Comparison of ENCODE assay signal across 14 cellular contexts in the genomic region with DNA sequence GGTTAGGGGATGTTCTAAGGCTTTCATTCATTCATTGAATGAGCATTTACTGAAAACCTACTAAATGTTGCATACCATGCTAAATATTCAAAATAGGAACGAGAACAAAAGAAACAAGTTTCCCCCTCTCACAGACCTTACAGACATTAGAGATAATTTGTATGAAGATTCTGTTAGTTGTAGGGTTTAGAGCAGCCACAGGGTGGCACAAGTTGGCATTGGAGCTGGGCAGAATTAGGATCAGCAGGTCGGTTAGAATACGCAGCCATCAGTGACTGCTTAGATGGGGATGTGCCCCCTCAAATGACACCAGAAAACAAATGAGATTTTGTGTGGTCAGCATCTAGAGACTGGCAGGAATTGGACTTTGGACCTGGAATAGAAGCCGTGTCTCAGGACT.
DNase-seq lines count a peak whose midpoint lies in the region; ATAC-seq, FAIRE-seq and TF ChIP-seq lines count a peak whose summit lies in the region.
"Had no signal": no experiment of that assay in that cellular context is flagged by ENCODE, and none has a peak within 500 bp of the region (broad histone marks: within the 10 kb centered on the region; RNA-seq: fewer than 3 reads in every experiment).

No MANE protein-coding gene starts in this region.

- no peak overlapping the region for H3K4me2 ChIP-seq in DND-41 (ENCODE audit: insufficient read depth, low read length)
- no peak overlapping the region for H3K4me2 ChIP-seq in H9 (ENCODE audit: insufficient read depth, insufficient read length, low read length)

- H3K27me3 ChIP-seq in DND-41 (ENCODE audit: insufficient read depth, low read length, poor library complexity) = no peaks in the 10 kb centered on the region
- no peaks in the 10 kb centered on the region for H3K27me3 ChIP-seq in H9 (ENCODE audit: insufficient read depth, low read length)
- no peaks in the 10 kb centered on the region for H3K27me3 ChIP-seq in RWPE2 (ENCODE audit: insufficient read depth, poor library complexity, severe bottlenecking)
- peaks cover 33% of the 10 kb centered on the region for H3K27me3 ChIP-seq in foreskin keratinocyte
- H3K27me3 ChIP-seq in CD4-positive, alpha-beta T cell (ENCODE audit: control insufficient read depth, insufficient read depth, low read length) = no peaks in the 10 kb centered on the region
- H3K27me3 ChIP-seq: spleen had no signal

- no peak overlapping the region for H3K56ac ChIP-seq in H9 (ENCODE audit: insufficient read length, low read depth, low read length)

- H3K4ac ChIP-seq in H9 (ENCODE audit: low read depth, low read length) = no peak overlapping the region

- H3K27ac Mint-ChIP-seq in H9 = no peak overlapping the region
- no peak overlapping the region for H3K27ac Mint-ChIP-seq in CD4-positive, alpha-beta T cell
- H3K27ac Mint-ChIP-seq: nephron had no signal

- no peaks in the 10 kb centered on the region for H3K36me3 ChIP-seq in DND-41 (ENCODE audit: insufficient read depth, low read length)
- no peaks in the 10 kb centered on the region for H3K36me3 ChIP-seq in RWPE2 (ENCODE audit: low read depth)
- H3K36me3 ChIP-seq: spleen had no signal

- peaks cover 0 to 3% of the 10 kb centered on the region in 2 experiments; a peak in 2 of 5 replicates for H3K9me3 Mint-ChIP-seq in H9
- no peaks in the 10 kb centered on the region for H3K9me3 Mint-ChIP-seq in CD4-positive, alpha-beta T cell
- H3K9me3 Mint-ChIP-seq: nephron had no signal

- H3K4me1 Mint-ChIP-seq in H9 = no peaks in the 10 kb centered on the region
- H3K4me1 Mint-ChIP-seq in CD4-positive, alpha-beta T cell (ENCODE audit: low read depth) = no peaks in the 10 kb centered on the region

- no peak overlapping the region for H2BK20ac ChIP-seq in H9 (ENCODE audit: low read depth, low read length, poor library complexity, severe bottlenecking)

- no peak overlapping the region for H4K91ac ChIP-seq in H9 (ENCODE audit: insufficient read length, low read depth, low read length)

- no peaks in the 10 kb centered on the region for H3K9me3 ChIP-seq in DND-41 (ENCODE audit: insufficient read depth, low read length, severe bottlenecking)
- H3K9me3 ChIP-seq in H9 (ENCODE audit: control insufficient read depth, low read depth, low read length) = no peaks in the 10 kb centered on the region
- no peaks in the 10 kb centered on the region for H3K9me3 ChIP-seq in RWPE2 (ENCODE audit: severe bottlenecking)
- H3K9me3 ChIP-seq in CD4-positive, alpha-beta T cell (ENCODE audit: control insufficient read depth, low read length) = no peaks in the 10 kb centered on the region
- H3K9me3 ChIP-seq: spleen had no signal

- POLR2A ChIA-PET in CD4-positive, alpha-beta T cell (lab: Charles Lee) = no interaction called here

- DNase-seq in DND-41 = no peak
- no peak for DNase-seq in H9
- DNase-seq in RWPE2 (ENCODE audit: low spot score) = no peak
- DNase-seq in foreskin keratinocyte = no peak
- DNase-seq in CD4-positive, alpha-beta T cell = no peak
- no peak for DNase-seq in GM19239 (ENCODE audit: insufficient read length, low spot score)
- DNase-seq: activated CD4-positive, alpha-beta T cell treated with anti-CD3 and anti-CD28 coated beads, Interleukin-2, amount 50 U/mL, for 1 hour; activated gamma-delta T cell; foreskin fibroblast; NCI-H2081 treated with DMSO at 0.1 percent for 48 hours; spleen had no signal

- no peak overlapping the region for H3K23ac ChIP-seq in H9 (ENCODE audit: insufficient read length, low read depth, low read length)

- ATAC-seq in DND-41 (ENCODE audit: insufficient read depth, low read depth) (no peak), RWPE2 (ENCODE audit: low read depth) (0 out of 3 replicates have a peak, but pooled peaks have one; percentile 46), foreskin keratinocyte (peak; percentile 35), GM19395 (IDR thresholded peaks at IDR 0.05; ENCODE audit: unreplicated experiment) (no peak)
- no peak for ATAC-seq in CD4-positive, alpha-beta T cell (ENCODE audit: poor library complexity)

- H3K9ac ChIP-seq in DND-41 (ENCODE audit: low read depth, low read length) (no peak overlapping the region), H9 (ENCODE audit: extremely low read depth, insufficient read length, low read length) (no peak overlapping the region)

- intact Hi-C loops in CD4-positive, alpha-beta T cell (cut with DNase I, micrococcal nuclease) = loop anchor here in 1 of 2 experiments (10.0 kb wide), 1 partner anchor 377 kb away; no protein-coding TSS in a partner anchor

- no peak overlapping the region for H4K8ac ChIP-seq in H9 (replicated peaks; ENCODE audit: insufficient read length, low read depth, low read length)

- H3K14ac ChIP-seq in H9 (ENCODE audit: insufficient read depth, low read length) = no peak overlapping the region

- no peak overlapping the region for H2BK12ac ChIP-seq in H9 (ENCODE audit: insufficient read length, low read depth, low read length)

- WGBS in H9 (ENCODE audit: extremely low coverage, insufficient read length, low lambda C conversion rate) = no CpG with 5 or more reads among the region's 4 CpGs

- no peaks in the 10 kb centered on the region for H4K20me1 ChIP-seq in DND-41 (ENCODE audit: insufficient read depth, low read length)
- H4K20me1 ChIP-seq in H9 (ENCODE audit: control insufficient read depth, insufficient read depth, insufficient read length) = no peaks in the 10 kb centered on the region

- no peak overlapping the region for H2BK15ac ChIP-seq in H9 (ENCODE audit: low read depth, low read length)

- no peak overlapping the region for H2BK120ac ChIP-seq in H9 (ENCODE audit: low read depth, low read length, poor library complexity, severe bottlenecking)

- no peaks in the 10 kb centered on the region for H3K23me2 ChIP-seq in H9 (ENCODE audit: insufficient read length, low read depth, low read length, poor library complexity, severe bottlenecking)

- no peak overlapping the region for H4K5ac ChIP-seq in H9 (ENCODE audit: insufficient read length, low read depth, low read length)

- H3K4me1 ChIP-seq in DND-41 (ENCODE audit: insufficient read depth, low read length) (no peaks in the 10 kb centered on the region), H9 (ENCODE audit: insufficient read depth, low read length) (peaks cover 2% of the 10 kb centered on the region; the same call in 1 of the 2 replicates), RWPE2 (ENCODE audit: insufficient read depth, poor library complexity, severe bottlenecking) (no peaks in the 10 kb centered on the region), foreskin keratinocyte (no peaks in the 10 kb centered on the region)
- H3K4me1 ChIP-seq: spleen had no signal

- H3K4me3 Mint-ChIP-seq in H9 = no peak overlapping the region
- H3K4me3 Mint-ChIP-seq in CD4-positive, alpha-beta T cell = no peak overlapping the region
- H3K4me3 Mint-ChIP-seq: nephron had no signal

- CTCF ChIA-PET in CD4-positive, alpha-beta T cell (lab: Charles Lee) = no interaction called here

- H3K79me2 ChIP-seq in DND-41 (ENCODE audit: insufficient read depth, low read length) = no peaks in the 10 kb centered on the region
- no peaks in the 10 kb centered on the region for H3K79me2 ChIP-seq in H9 (ENCODE audit: insufficient read depth, low read length)

- H3K27me3 Mint-ChIP-seq in H9 (ENCODE audit: low read depth) = no peaks in the 10 kb centered on the region
- peaks cover 4% of the 10 kb centered on the region for H3K27me3 Mint-ChIP-seq in CD4-positive, alpha-beta T cell

- FAIRE-seq in GM19239 (lab: Jason Lieb, UNC) = no peak

- H3K79me1 ChIP-seq in H9 (ENCODE audit: insufficient read depth, low read depth, low read length, poor library complexity, severe bottlenecking) = no peaks in the 10 kb centered on the region

- H3K27ac ChIP-seq in DND-41 (ENCODE audit: low read length) = no peak overlapping the region
- no peak overlapping the region for H3K27ac ChIP-seq in H9 (ENCODE audit: insufficient read length, low read depth, low read length)
- no peak overlapping the region for H3K27ac ChIP-seq in RWPE2 (ENCODE audit: poor library complexity, severe bottlenecking)
- H3K27ac ChIP-seq in foreskin keratinocyte = no peak overlapping the region
- no peak overlapping the region for H3K27ac ChIP-seq in CD4-positive, alpha-beta T cell (ENCODE audit: low read depth, low read length)
- H3K27ac ChIP-seq: SK-N-MC, spleen had no signal

- H2AK5ac ChIP-seq in H9 (ENCODE audit: insufficient read length, low read length) = no peak overlapping the region

- H3K18ac ChIP-seq in H9 (ENCODE audit: insufficient read length, low read depth, low read length) = no peak overlapping the region

- H3K4me3 ChIP-seq in DND-41 (ENCODE audit: low read depth in 1 of 2, low read length in 2 of 2) = no peak overlapping the region
- no peak overlapping the region for H3K4me3 ChIP-seq in RWPE2 (ENCODE audit: severe bottlenecking)
- H3K4me3 ChIP-seq: SK-N-MC, spleen had no signal

- H2AFZ ChIP-seq in DND-41 (ENCODE audit: low read depth, low read length) = no peak overlapping the region
- H2AFZ ChIP-seq in H9 (ENCODE audit: low read length) = no peak overlapping the region

- H3K36me3 Mint-ChIP-seq in H9 (ENCODE audit: insufficient read depth in 1 of 3, low read depth in 3 of 3) = no peaks in the 10 kb centered on the region
- no peaks in the 10 kb centered on the region for H3K36me3 Mint-ChIP-seq in CD4-positive, alpha-beta T cell (ENCODE audit: low read depth)

- no peak overlapping the region for H2BK5ac ChIP-seq in H9 (ENCODE audit: insufficient read length, low read length)

- TF ChIP-seq CTCF in DND-41 (IDR thresholded peaks at IDR 0.05; ENCODE audit: borderline replicate concordance, extremely low read depth, low read length, poor library complexity, severe bottlenecking) (peak; percentile 50), H9 (conservative IDR thresholded peaks at IDR 0.05) (peak; percentile 51; the same call in 2 of the 3 replicates), RWPE2 (IDR thresholded peaks at IDR 0.05; ENCODE audit: poor library complexity, severe bottlenecking) (peak; percentile 58), foreskin keratinocyte (conservative IDR thresholded peaks at IDR 0.05) (peak; percentile 48)
- no peak for TF ChIP-seq CTCF in CD4-positive, alpha-beta T cell (IDR thresholded peaks at IDR 0.05)

- no peak overlapping the region for H3T11ph ChIP-seq in H9 (ENCODE audit: low read length)

Comparison
In these comparisons a context has a peak if more than half of its experiments do, and no peak if none do; other contexts are left out.
1. ATAC-seq: peak in RWPE2 (single experiment) and foreskin keratinocyte (single experiment); none in DND-41 (single experiment), GM19395 (single experiment) and CD4-positive, alpha-beta T cell (single experiment).